In genomic region chr18:12238861-12239260, GRCh38 we compare ENCODE assay signal across 30 cellular contexts. TPM values are rescaled to one million over a fixed set of nuclear protein-coding genes. Genes with fewer than 3 reads are reported as not detected.
DNase-seq lines count a peak whose midpoint lies in the region; ATAC-seq and TF ChIP-seq lines count a peak whose summit lies in the region.
"Had no signal": no experiment of that assay in that cellular context is flagged by ENCODE, and none has a peak within 500 bp of the region (broad histone marks: within the 10 kb centered on the region; RNA-seq: fewer than 3 reads in every experiment).

No MANE protein-coding gene starts in this region.

- peak; percentile 41 for DNase-seq in IMR-90
- peak; percentile 54 for DNase-seq in astrocyte of the hippocampus (ENCODE audit: low read depth, low spot score)
- DNase-seq in fibroblast of pulmonary artery (ENCODE audit: low read depth), result peak; percentile 37
- DNase-seq in superior temporal gyrus (ENCODE audit: extremely low spot score), result peak; percentile 24
- DNase-seq in cortex of kidney (lab: John Stamatoyannopoulos, UW), result no peak
- no peak for DNase-seq in activated T-cell treated with anti-CD3 and anti-CD28 coated beads for 4 hours
- DNase-seq: activated CD4-positive, alpha-beta T cell treated with anti-CD3 and anti-CD28 coated beads for 1 hour; activated naive CD4-positive, alpha-beta T cell treated with anti-CD3 and anti-CD28 coated beads for 36 hours; activated T-cell treated with anti-CD3 and anti-CD28 coated beads, Interleukin-2, amount 50 U/mL, for 24 hours; CD4-positive, CD25-positive, alpha-beta regulatory T cell; DMS 273 treated with DMSO at 0.1 percent for 48 hours; effector memory CD8-positive, alpha-beta T cell; HCEC 1CT; head of caudate nucleus; KG1; left colon; natural killer cell; NCI-H1048; NCI-H1930; NCI-H446; pancreas; right cardiac atrium; SIG-M5; T-cell had no signal

- peak overlapping the region; percentile 54; the same call in 1 of the 2 replicates for H3K18ac ChIP-seq in IMR-90 (ENCODE audit: low read depth, low read length)

- H4K91ac ChIP-seq in IMR-90 (ENCODE audit: insufficient read depth, low read depth, low read length), result no peak overlapping the region

- ATAC-seq in IMR-90 (ENCODE audit: low read depth), result peak; percentile 7; the same call in 1 of the 2 replicates
- ATAC-seq in HG03095 (IDR thresholded peaks at IDR 0.05; ENCODE audit: unreplicated experiment), result no peak
- ATAC-seq: effector memory CD8-positive, alpha-beta T cell; esophagus mucosa; left colon; natural killer cell; pancreas; right cardiac atrium; T-cell had no signal

- no peak overlapping the region for H2AK9ac ChIP-seq in IMR-90 (replicated peaks; ENCODE audit: low read depth, low read length, poor library complexity)

- H3K79me1 ChIP-seq in IMR-90 (ENCODE audit: low read depth in 1 of 2, low read length in 2 of 2), result no peaks in the 10 kb centered on the region

- no TSS peak for BruUV-seq in IMR-90 (replicated peaks; lab: Mats Ljungman, UMichigan)

- no peak overlapping the region for H3K56ac ChIP-seq in IMR-90 (ENCODE audit: extremely low read depth, insufficient read depth, low read length)

- peaks cover 14% of the 10 kb centered on the region for H3K27me3 ChIP-seq in IMR-90 (ENCODE audit: control insufficient read depth, insufficient read depth, low read length)
- H3K27me3 ChIP-seq: pancreas had no signal

- peaks cover 3% of the 10 kb centered on the region; the same call in 1 of the 2 replicates for H3K9me1 ChIP-seq in IMR-90 (ENCODE audit: insufficient read depth, low read length)

- POLR2A ChIA-PET in IMR-90 (lab: Charles Lee; ENCODE audit: unreplicated experiment), result no interaction called here

- H3K4me2 ChIP-seq in IMR-90 (ENCODE audit: low read depth, low read length), result peak overlapping the region; percentile 29; the same call in 1 of the 2 replicates

- no peaks in the 10 kb centered on the region for H3K9me3 ChIP-seq in IMR-90 (ENCODE audit: control insufficient read depth, insufficient read depth, low read length)
- H3K9me3 ChIP-seq: pancreas, suprapubic skin had no signal

- CTCF ChIA-PET in IMR-90 (lab: Yijun Ruan, JAX), result no interaction called here

- H3K9ac ChIP-seq in IMR-90 (ENCODE audit: low read depth, low read length), result 0 out of 2 replicates have a peak overlapping the region, but pooled peaks have one; percentile 30

- H4K5ac ChIP-seq in IMR-90 (ENCODE audit: low read depth, low read length), result 0 out of 2 replicates have a peak overlapping the region, but pooled peaks have one; percentile 12

- no peak overlapping the region for H2BK5ac ChIP-seq in IMR-90 (ENCODE audit: low read depth, low read length, poor library complexity, severe bottlenecking)

- H3K14ac ChIP-seq in IMR-90 (replicated peaks; ENCODE audit: low read depth, low read length), result no peak overlapping the region

- H3K4ac ChIP-seq in IMR-90 (ENCODE audit: low read depth, low read length), result no peak overlapping the region

- no peak for TF ChIP-seq POLR2A in IMR-90 (IDR thresholded peaks at IDR 0.05; ENCODE audit: low read depth, low read length)

- no peak overlapping the region for H3K23ac ChIP-seq in IMR-90 (ENCODE audit: low read depth, low read length)

- TF ChIP-seq CTCF in IMR-90 (conservative IDR thresholded peaks at IDR 0.05; ENCODE audit: low read depth, low read length) (no peak), fibroblast of pulmonary artery (IDR thresholded peaks at IDR 0.05; ENCODE audit: low read length, missing control alignments) (no peak)

- H2AFZ ChIP-seq in IMR-90 (replicated peaks; ENCODE audit: low read length, poor library complexity), result no peak overlapping the region

- no peaks in the 10 kb centered on the region for H3K36me3 ChIP-seq in IMR-90 (ENCODE audit: control insufficient read depth, insufficient read depth, low read length)
- H3K36me3 ChIP-seq: pancreas, suprapubic skin had no signal

- peaks cover 6% of the 10 kb centered on the region for H3K4me1 ChIP-seq in IMR-90 (ENCODE audit: control insufficient read depth, insufficient read depth, low read length)
- H3K4me1 ChIP-seq: pancreas had no signal

- TF ChIP-seq RAD21 in IMR-90 (IDR thresholded peaks at IDR 0.05; ENCODE audit: low read length), result no peak

- H2BK20ac ChIP-seq in IMR-90 (ENCODE audit: low read depth, low read length), result no peak overlapping the region

- WGBS in IMR-90 (ENCODE audit: extremely low coverage in 2 of 2, insufficient read length in 1 of 2), 2 experiments, result no CpG with 5 or more reads among the region's 2 CpGs

- intact Hi-C loops in IMR-90 (cut with micrococcal nuclease), result loop anchor here (5.0 to 10.0 kb wide), 4 partner anchors 144 to 507 kb away; partner anchors contain the start of gene ANKRD62

- in situ Hi-C loops in IMR-90 (cut with MboI; ENCODE audit: low sequenced_read_pairs), result no loop called here

- H4K8ac ChIP-seq in IMR-90 (ENCODE audit: low read depth in 2 of 2, low read length in 2 of 2), result no peak overlapping the region

- no peak overlapping the region for H3K4me3 ChIP-seq in IMR-90 (ENCODE audit: insufficient read depth, low read depth, low read length)
- no peak overlapping the region for H3K4me3 ChIP-seq in fibroblast of pulmonary artery (replicated peaks; ENCODE audit: low read depth, low read length)
- H3K4me3 ChIP-seq: pancreas, suprapubic skin had no signal

- H2BK120ac ChIP-seq in IMR-90 (ENCODE audit: low read depth, low read length), result no peak overlapping the region

- no peaks in the 10 kb centered on the region for H4K20me1 ChIP-seq in IMR-90 (ENCODE audit: insufficient read depth, low read length)

- 0 out of 2 replicates have a peak overlapping the region, but pooled peaks have one; percentile 10 for H2AK5ac ChIP-seq in IMR-90 (ENCODE audit: low read depth, low read length)

- no peak overlapping the region for H3K27ac ChIP-seq in IMR-90 (ENCODE audit: insufficient read depth, low read length)
- H3K27ac ChIP-seq: pancreas, suprapubic skin had no signal

- H2BK15ac ChIP-seq in IMR-90 (ENCODE audit: low read depth, low read length), result no peak overlapping the region

- dilution Hi-C loops in IMR-90 (cut with HindIII; ENCODE audit: low sequenced_read_pairs, unreplicated experiment), result no loop called here

TF ChIP-seq in IMR-90, 13 proteins besides CTCF, POLR2A, EP300 and RAD21:
- TF ChIP-seq RCOR1 (IDR thresholded peaks at IDR 0.05; ENCODE audit: insufficient replicate concordance, low read length), result no peak
- TF ChIP-seq CEBPB (IDR thresholded peaks at IDR 0.05; ENCODE audit: low read depth, low read length), result 0 out of 2 replicates have a peak, but pooled peaks have one; percentile 11
- no peak for TF ChIP-seq CHD1 (IDR thresholded peaks at IDR 0.05; ENCODE audit: low read depth, low read length)
- no peak for TF ChIP-seq USF2 (IDR thresholded peaks at IDR 0.05; ENCODE audit: low read depth, low read length)
- TF ChIP-seq MXI1 (IDR thresholded peaks at IDR 0.05; ENCODE audit: borderline replicate concordance, low read depth, low read length), result no peak

RNA-seq across cellular contexts. Expression of gene CIDEA, which starts 15.3 kb away (rescaled TPM):
- total RNA-seq in IMR-90 (2012; rRNA removed), result not detected in 2 replicates
- polyA plus RNA-seq in IMR-90 (2012; rRNA removed), result not detected in 2 replicates
- 0.12 TPM in 1 of 2 replicates, not detected in the other for polyA plus RNA-seq in IMR-90 (2012; cell fraction: cytosol; rRNA removed)
- polyA plus RNA-seq in IMR-90 (2012; cell fraction: nucleus; rRNA removed; ENCODE audit: low replicate concordance), result not detected in 2 replicates
- total RNA-seq: activated naive CD4-positive, alpha-beta T cell treated with anti-CD3 and anti-CD28 coated beads for 36 hours; CD4-positive, CD25-positive, alpha-beta regulatory T cell; cerebellum; G401; mesothelial cell of epicardium; natural killer cell; T-cell had no signal
- polyA plus RNA-seq: CD4-positive, CD25-positive, alpha-beta regulatory T cell had no signal

Comparison
In these comparisons a context has a peak if more than half of its experiments do, and no peak if none do; other contexts are left out.
1. DNase-seq: peak in IMR-90 (single experiment), astrocyte of the hippocampus (single experiment), fibroblast of pulmonary artery (single experiment) and superior temporal gyrus (single experiment); none in cortex of kidney (single experiment) and activated T-cell treated with anti-CD3 and anti-CD28 coated beads for 4 hours (single experiment).